ENCODE assay signal across 8 cellular contexts in genomic region chr7:77537595-77538185, GRCh38. TPM values are rescaled to one million over a fixed set of nuclear protein-coding genes. Genes with fewer than 3 reads are reported as not detected.
DNase-seq lines count a peak whose midpoint lies in the region; ATAC-seq and TF ChIP-seq lines count a peak whose summit lies in the region.

No MANE protein-coding gene starts in this region.

- H3K4me1 Mint-ChIP-seq in type B pancreatic cell (ENCODE audit: unreplicated experiment): peaks cover 32% of the 10 kb centered on the region

- H3K27me3 Mint-ChIP-seq in type B pancreatic cell: no peaks in the 10 kb centered on the region

- no peaks in the 10 kb centered on the region for H3K27me3 ChIP-seq in neuron (ENCODE audit: insufficient read depth, low read length)

- ATAC-seq in GM18502 (IDR thresholded peaks at IDR 0.05; ENCODE audit: poor library complexity, unreplicated experiment) (peak; percentile 21), HG03095 (IDR thresholded peaks at IDR 0.05; ENCODE audit: unreplicated experiment) (peak; percentile 19), GM18868 (IDR thresholded peaks at IDR 0.05; ENCODE audit: unreplicated experiment) (no peak)

- H3K36me3 Mint-ChIP-seq in type B pancreatic cell: peaks cover 4% of the 10 kb centered on the region

- H3K4me1 ChIP-seq in neuron (ENCODE audit: insufficient read depth, low read length): peaks cover 8% of the 10 kb centered on the region

- peaks cover 1% of the 10 kb centered on the region for H3K9me3 Mint-ChIP-seq in type B pancreatic cell

- peak; percentile 66 for DNase-seq in NOMO-1 treated with dmso at 0.1 percent for 144 hours (lab: John Stamatoyannopoulos, UW; ENCODE audit: unreplicated experiment)
- DNase-seq in activated effector memory CD4-positive, alpha-beta T cell treated with Interleukin-2 at 50 U/mL for 16 hours: peak; percentile 6
- DNase-seq in fibroblast of the aortic adventitia (ENCODE audit: low read depth): no peak
- DNase-seq in type B pancreatic cell (ENCODE audit: extremely low spot score, unreplicated experiment): peak; percentile 72

- no peak for TF ChIP-seq CTCF in fibroblast of the aortic adventitia (IDR thresholded peaks at IDR 0.05; ENCODE audit: insufficient read depth, low read length)
- TF ChIP-seq CTCF in type B pancreatic cell (conservative IDR thresholded peaks at IDR 0.05): peak; percentile 7

- H3K36me3 ChIP-seq in neuron (ENCODE audit: insufficient read depth, low read length): no peaks in the 10 kb centered on the region

- peak overlapping the region; percentile 96 for H3K27ac Mint-ChIP-seq in type B pancreatic cell

- H3K9me3 ChIP-seq in neuron (ENCODE audit: low read length): peaks cover 3% of the 10 kb centered on the region

- H3K4me3 ChIP-seq in fibroblast of the aortic adventitia (ENCODE audit: low read depth, low read length): peak overlapping the region; percentile 97
- H3K4me3 ChIP-seq in neuron (ENCODE audit: low read length): peak overlapping the region; percentile 79

- peak overlapping the region; percentile 93 for H3K4me3 Mint-ChIP-seq in type B pancreatic cell

- H2AFZ ChIP-seq in neuron (ENCODE audit: low read depth, low read length): peak overlapping the region; percentile 31

RNA-seq across cellular contexts. Expression of gene PTPN12, which starts 0.6 kb away (rescaled TPM):
- 46.9 and 54.0 TPM in 2 replicates for total RNA-seq in fibroblast of the aortic adventitia (ENCODE audit: low replicate concordance)
- 69.1 and 76.7 TPM in 2 replicates for total RNA-seq in type B pancreatic cell (ENCODE audit: low replicate concordance)
